In genomic region chr6:135465903-135466302, GRCh38 we compare ENCODE assay signal across 30 cellular contexts. TPM values are rescaled to one million over a fixed set of nuclear protein-coding genes. Genes with fewer than 3 reads are reported as not detected.
DNase-seq lines count a peak whose midpoint lies in the region; ATAC-seq lines count a peak whose summit lies in the region.
"Had no signal": no experiment of that assay in that cellular context is flagged by ENCODE, and none has a peak within 500 bp of the region (broad histone marks: within the 10 kb centered on the region; RNA-seq: fewer than 3 reads in every experiment).

No MANE protein-coding gene starts in this region.

- peak overlapping the region; percentile 1 for H3K27ac Mint-ChIP-seq in activated T-cell treated with anti-CD3 and anti-CD28 coated beads, Interleukin-2, amount 50 U/mL, for 72 hours
- no peak overlapping the region for H3K27ac Mint-ChIP-seq in memory B cell
- H3K27ac Mint-ChIP-seq: brain; CD4-positive, CD25-positive, alpha-beta regulatory T cell; naive thymus-derived CD4-positive, alpha-beta T cell; T-helper 2 cell treated with Interferon-gamma antibody and Interleukin-4, amounts not matched to agents 5 μg/mL and 100 μg/mL, for 36 hours had no signal

- H3K9me3 Mint-ChIP-seq in activated T-cell treated with anti-CD3 and anti-CD28 coated beads, Interleukin-2, amount 50 U/mL, for 72 hours = no peaks in the 10 kb centered on the region
- peaks cover 4% of the 10 kb centered on the region for H3K9me3 Mint-ChIP-seq in memory B cell

- H3K27ac ChIP-seq in substantia nigra (ENCODE audit: low read depth, low read length, poor library complexity, severe bottlenecking) = no peak overlapping the region
- no peak overlapping the region for H3K27ac ChIP-seq in effector memory CD4-positive, alpha-beta T cell (ENCODE audit: insufficient read depth, low read length, poor library complexity, severe bottlenecking)
- H3K27ac ChIP-seq: KMS-11, psoas muscle, stomach, tibial artery had no signal

- no peaks in the 10 kb centered on the region for H3K9me3 ChIP-seq in effector memory CD4-positive, alpha-beta T cell (ENCODE audit: control insufficient read depth, low read length)
- H3K9me3 ChIP-seq: psoas muscle, stomach, tibial artery had no signal

- H3K4me3 Mint-ChIP-seq in activated T-cell treated with anti-CD3 and anti-CD28 coated beads, Interleukin-2, amount 50 U/mL, for 72 hours = no peak overlapping the region
- peak overlapping the region; percentile 25 for H3K4me3 Mint-ChIP-seq in memory B cell
- H3K4me3 Mint-ChIP-seq: activated T-cell treated with anti-CD3 and anti-CD28 coated beads, Interleukin-2, amount 50 U/mL, for 4 hours; brain; CD4-positive, CD25-positive, alpha-beta regulatory T cell; naive thymus-derived CD4-positive, alpha-beta T cell; T-helper 2 cell treated with Interferon-gamma antibody and Interleukin-4, amounts not matched to agents 5 μg/mL and 100 μg/mL, for 36 hours had no signal

- ATAC-seq in activated T-cell treated with anti-CD3 and anti-CD28 coated beads, Interleukin-2, amount 50 U/mL, for 72 hours (replicated peaks in 1 of 2) = no peak
- ATAC-seq in GM19463 (IDR thresholded peaks at IDR 0.05; ENCODE audit: unreplicated experiment) (peak; percentile 30), HG03469 (IDR thresholded peaks at IDR 0.05; ENCODE audit: unreplicated experiment) (peak; percentile 19), memory B cell (ENCODE audit: low read depth) (peak; percentile 23), Right ventricle myocardium inferior (no peak)
- ATAC-seq: activated T-cell treated with anti-CD3 and anti-CD28 coated beads, Interleukin-2, amount 50 U/mL, for 4 hours; left ventricle myocardium superior; naive thymus-derived CD4-positive, alpha-beta T cell; psoas muscle had no signal

- H3K27me3 ChIP-seq in effector memory CD4-positive, alpha-beta T cell (replicated peaks; ENCODE audit: control insufficient read depth, insufficient read depth, low read length, poor library complexity, severe bottlenecking) = no peaks in the 10 kb centered on the region
- H3K27me3 ChIP-seq: stomach, tibial artery had no signal

- no peaks in the 10 kb centered on the region for H3K36me3 ChIP-seq in effector memory CD4-positive, alpha-beta T cell (ENCODE audit: control insufficient read depth, insufficient read depth, low read length)

- no peaks in the 10 kb centered on the region for H3K27me3 Mint-ChIP-seq in activated T-cell treated with anti-CD3 and anti-CD28 coated beads, Interleukin-2, amount 50 U/mL, for 72 hours (ENCODE audit: low read depth)
- no peaks in the 10 kb centered on the region for H3K27me3 Mint-ChIP-seq in memory B cell
- H3K27me3 Mint-ChIP-seq: brain; CD4-positive, CD25-positive, alpha-beta regulatory T cell; naive thymus-derived CD4-positive, alpha-beta T cell had no signal

- no peaks in the 10 kb centered on the region for H3K4me1 Mint-ChIP-seq in activated T-cell treated with anti-CD3 and anti-CD28 coated beads, Interleukin-2, amount 50 U/mL, for 72 hours (ENCODE audit: low read depth)
- H3K4me1 Mint-ChIP-seq in memory B cell = peaks cover 12% of the 10 kb centered on the region
- H3K4me1 Mint-ChIP-seq: brain had no signal

- intact Hi-C loops in Right ventricle myocardium inferior (cut with DNase I) = no loop called here

- H3K4me3 ChIP-seq in effector memory CD4-positive, alpha-beta T cell (ENCODE audit: insufficient read depth, low read depth, low read length, poor library complexity, severe bottlenecking) = no peak overlapping the region
- H3K4me3 ChIP-seq: psoas muscle, stomach, tibial artery had no signal

- H3K4me1 ChIP-seq in effector memory CD4-positive, alpha-beta T cell (ENCODE audit: control insufficient read depth, insufficient read depth, low read length, poor library complexity, severe bottlenecking) = no peaks in the 10 kb centered on the region
- H3K4me1 ChIP-seq: psoas muscle, stomach, tibial artery had no signal

- DNase-seq in activated T-cell treated with anti-CD3 and anti-CD28 coated beads, Interleukin-2, amount 50 U/mL, for 72 hours = no peak
- DNase-seq in activated T-cell treated with anti-CD3 and anti-CD28 coated beads for 4 hours = no peak
- DNase-seq in memory B cell (ENCODE audit: low spot score in 2 of 2) = no peak
- no peak for DNase-seq in Right ventricle myocardium inferior (ENCODE audit: missing footprints)
- DNase-seq in substantia nigra (lab: John Stamatoyannopoulos, UW) = no peak
- no peak for DNase-seq in effector memory CD4-positive, alpha-beta T cell
- DNase-seq: 8988T; activated CD4-positive, alpha-beta T cell treated with anti-CD3 and anti-CD28 coated beads for 4 hours; activated naive CD4-positive, alpha-beta T cell treated with Interleukin-2 at 50 U/mL for 16 hours; activated T-cell treated with anti-CD3 and anti-CD28 coated beads, Interleukin-2, amount 50 U/mL, for 4 hours; CD4-positive, CD25-positive, alpha-beta regulatory T cell; cerebellar nuclear complex; DMS 273 treated with DMSO at 0.1 percent for 48 hours; H7; hypothalamus; left ventricle myocardium superior; midbrain; naive thymus-derived CD4-positive, alpha-beta T cell; NCI-H1436 treated with DMSO at 0.1 percent for 48 hours; NCI-H446; NCI-H774; occipital lobe; psoas muscle; stomach; tibial artery had no signal

- peaks cover 10 to 14% of the 10 kb centered on the region in 2 donors for H3K36me3 Mint-ChIP-seq in activated T-cell treated with anti-CD3 and anti-CD28 coated beads, Interleukin-2, amount 50 U/mL, for 72 hours (ENCODE audit: insufficient read depth in 2 of 2)
- H3K36me3 Mint-ChIP-seq in memory B cell = peaks cover 14% of the 10 kb centered on the region

RNA-seq across cellular contexts. Expression of gene AHI1, which starts 31.6 kb away (rescaled TPM):
- total RNA-seq in activated T-cell treated with anti-CD3 and anti-CD28 coated beads, Interleukin-2, amount 50 U/mL, for 72 hours = 10 to 100 TPM; 48.7 to 62.8 TPM
- total RNA-seq in Right ventricle myocardium inferior = 9.2 TPM

Comparison
In these comparisons a context has a peak if more than half of its experiments do, and no peak if none do; other contexts are left out.
1. ATAC-seq: peak in GM19463 (single experiment), HG03469 (single experiment) and memory B cell (single experiment); none in activated T-cell treated with anti-CD3 and anti-CD28 coated beads, Interleukin-2, amount 50 U/mL, for 72 hours (0 of 2) and Right ventricle myocardium inferior (single experiment).